Comparison of ENCODE assay signal across 8 cellular contexts in the genomic region with DNA sequence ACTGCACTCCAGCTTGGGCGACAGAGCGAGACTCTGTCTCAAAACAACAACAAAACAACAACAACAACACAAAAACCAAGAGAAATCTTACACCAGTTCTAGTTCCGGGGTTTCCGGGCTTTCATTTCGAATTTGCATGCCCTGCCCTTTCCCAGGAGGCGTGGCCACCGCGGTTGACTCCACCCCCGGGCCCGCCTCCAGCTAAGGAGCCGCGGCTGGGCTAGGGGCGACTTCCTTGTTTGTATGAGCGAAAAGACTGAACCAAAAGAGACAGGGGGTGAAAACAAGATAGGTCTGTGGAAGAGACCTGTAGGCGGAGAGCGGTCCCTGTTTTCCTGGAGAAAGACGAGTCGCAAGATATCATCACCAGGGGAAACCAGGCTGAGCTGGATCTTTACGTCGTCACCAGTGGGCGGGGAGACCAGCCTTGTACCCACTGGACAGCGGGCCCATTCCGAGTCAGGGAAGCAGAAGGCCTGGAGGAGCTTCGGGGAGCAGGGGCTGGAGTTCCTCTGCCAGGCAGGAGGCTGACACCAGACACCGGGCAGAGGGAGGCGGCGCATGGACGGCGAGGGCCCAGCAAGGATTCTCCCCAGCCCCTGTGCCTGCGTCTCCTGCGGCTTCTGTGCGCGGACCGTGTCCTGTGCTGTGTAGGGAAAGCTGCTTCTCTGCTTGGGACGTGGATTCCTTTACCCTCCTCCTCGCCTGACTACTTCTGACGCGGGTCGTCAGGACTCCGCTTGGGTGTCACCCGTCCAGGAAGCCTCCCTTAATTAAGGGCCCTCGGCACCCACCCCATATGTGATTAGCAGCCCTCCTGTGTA. TPM values are rescaled to one million over a fixed set of nuclear protein-coding genes. Genes with fewer than 3 reads are reported as not detected.
DNase-seq lines count a peak whose midpoint lies in the region; ATAC-seq and TF ChIP-seq lines count a peak whose summit lies in the region.

No MANE protein-coding gene starts in this region.

- H3K27me3 ChIP-seq in AG04450 (ENCODE audit: control insufficient read depth, insufficient read depth, low read length), result no peaks in the 10 kb centered on the region

- peak; percentile 70 for ATAC-seq in HG03432 (IDR thresholded peaks at IDR 0.05; ENCODE audit: unreplicated experiment)
- peak; percentile 80 for ATAC-seq in left colon

- intact Hi-C loops in left colon (cut with DNase I, micrococcal nuclease), result no loop called here

- CTCF ChIA-PET in AG04450 (lab: Charles Lee), result interaction anchor here (0.6 to 2.7 kb wide), 7 partner anchors 9 to 95 kb away, joined by 3 to 35 read pairs (median 3); a partner anchor contains a TSS

- TF ChIP-seq CTCF in AG04450 (IDR thresholded peaks at IDR 0.05; ENCODE audit: low read depth, low read length), result no peak

- POLR2A ChIA-PET in AG04450 (lab: Yijun Ruan, JAX), result interaction anchor here (0.6 to 2.2 kb wide), 9 partner anchors 10 to 97 kb away, joined by 3 to 91 read pairs (median 13); a partner anchor contains a TSS

- TF ChIP-seq POLR2A in GM18951 (IDR thresholded peaks at IDR 0.05; ENCODE audit: extremely low read depth, insufficient read depth, insufficient read length), result peak; percentile 35

- H3K4me3 ChIP-seq in AG04450 (ENCODE audit: low read depth, low read length), result peak overlapping the region; percentile 69

- H3K27ac ChIP-seq in AG04450 (ENCODE audit: low read depth, low read length) (peak overlapping the region; percentile 96), cingulate gyrus (ENCODE audit: low read depth, low read length) (peak overlapping the region; percentile 99)

- DNase-seq in AG04450 (ENCODE audit: low read depth, low spot score) (peak; percentile 79), NCI-H524 treated with DMSO at 0.1 percent for 48 hours (lab: John Stamatoyannopoulos, UW) (peak; percentile 42), left colon (peak; percentile 93 to 94)
- DNase-seq in activated CD4-positive, alpha-beta T cell treated with anti-CD3 and anti-CD28 coated beads for 48 hours, result peak; percentile 92
- peak; percentile 83 to 88 for DNase-seq in stimulated activated CD4-positive, alpha-beta T cell treated with anti-CD3 and anti-CD28 coated beads, Interleukin-1b, Interleukin-23, amount 100 ng/mL, for 4 hours (ENCODE audit: low read depth in 2 of 2)

- H3K9me3 ChIP-seq in AG04450 (ENCODE audit: control insufficient read depth, insufficient read depth, low read length), result no peaks in the 10 kb centered on the region; the same call in 1 of the 2 replicates

- in situ Hi-C loops in GM18951 (cut with MboI; ENCODE audit: low sequenced_read_pairs, unreplicated experiment), result no loop called here

RNA-seq across cellular contexts. Expression of a gene that starts 10.4 kb away (rescaled TPM):
- polyA plus RNA-seq in AG04450 (2011; rRNA removed), result 15.0 and 16.5 TPM in 2 replicates
- 14.9 and 15.4 TPM in 2 replicates for polyA minus RNA-seq in AG04450 (2011; rRNA and poly(A)+ RNA removed)
- 1 to 10 TPM; 1.5 to 7.3 TPM for total RNA-seq in left colon

Comparison
In these comparisons a context has a peak if more than half of its experiments do, and no peak if none do; other contexts are left out.
1. Peak in every context shown above with its lines: DNase-seq, ATAC-seq, H3K4me3 ChIP-seq and H3K27ac ChIP-seq.
2. DNase-seq: peak in every context shown above with its lines; median percentile 94 in left colon; 92 in activated CD4-positive, alpha-beta T cell treated with anti-CD3 and anti-CD28 coated beads for 48 hours; 86 in stimulated activated CD4-positive, alpha-beta T cell treated with anti-CD3 and anti-CD28 coated beads, Interleukin-1b, Interleukin-23, amount 100 ng/mL, for 4 hours; 79 in AG04450; 42 in NCI-H524 treated with DMSO at 0.1 percent for 48 hours.